8 cellular contexts compared by ENCODE assay signal in the genomic region with DNA sequence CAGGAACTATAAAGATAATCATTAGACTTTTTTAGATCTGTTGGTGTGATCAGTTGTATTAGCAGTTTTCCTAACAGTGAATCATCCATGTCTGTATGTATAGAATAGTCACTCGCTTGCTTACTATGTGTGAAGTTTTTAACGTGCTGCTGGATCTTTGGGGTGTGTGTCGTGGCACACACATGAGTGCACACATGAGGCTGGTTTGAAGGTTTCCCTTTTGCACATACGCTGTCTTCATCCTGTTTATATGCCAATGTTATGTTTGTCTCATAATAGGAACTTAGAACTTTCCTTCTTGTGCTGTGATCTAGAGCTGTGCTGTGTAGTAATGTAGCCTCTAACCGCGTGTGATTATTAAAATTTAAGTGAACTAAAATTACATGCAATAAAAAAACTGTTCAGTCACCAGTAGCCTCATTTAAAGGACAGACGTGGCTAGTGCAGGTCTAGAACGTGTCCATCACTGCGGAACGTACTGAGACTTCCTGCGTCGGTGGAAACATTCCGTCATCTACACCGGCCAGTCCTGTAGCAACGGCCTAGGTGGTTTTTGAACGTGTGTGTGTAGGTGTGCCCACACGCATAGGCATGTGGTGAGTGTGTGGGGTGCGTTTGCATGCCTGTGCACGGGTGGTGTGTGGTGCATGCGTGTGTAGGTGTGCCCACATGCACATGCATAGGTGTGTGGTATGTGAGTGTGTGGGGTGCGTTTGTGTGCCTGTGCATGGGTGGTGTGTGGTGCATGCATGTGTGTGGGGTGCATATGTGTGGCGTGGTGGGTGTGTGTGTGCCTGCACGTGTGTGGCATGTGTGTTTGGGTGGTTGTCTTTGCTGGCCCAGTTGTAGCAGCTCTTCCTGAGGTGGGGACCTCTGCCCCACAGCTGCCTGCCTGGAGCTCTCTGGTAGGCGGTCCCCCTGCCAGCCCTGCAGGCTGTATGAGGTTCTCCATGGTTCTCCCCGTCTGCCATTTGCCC. TPM values are rescaled to one million over a fixed set of nuclear protein-coding genes. Genes with fewer than 3 reads are reported as not detected.
DNase-seq lines count a peak whose midpoint lies in the region; ATAC-seq and TF ChIP-seq lines count a peak whose summit lies in the region.

No MANE protein-coding gene starts in this region.

- in situ Hi-C loops in mammary epithelial cell (cut with MboI; ENCODE audit: low sequenced_read_pairs in 2 of 2): no loop called here

- DNase-seq in activated T-cell treated with anti-CD3 and anti-CD28 coated beads, Interleukin-2, amount 50 U/mL, for 24 hours: no peak
- DNase-seq in activated T-cell treated with anti-CD3 and anti-CD28 coated beads for 4 hours: no peak
- DNase-seq in stimulated activated naive B cell treated with anti-CD40 and anti-IgM and Interleukin-4, amounts not matched to agents 10 μg/mL and 1 μg/mL and 100 μg/mL, for 72 hours: peak; percentile 52
- no peak for DNase-seq in body of pancreas
- no peak for DNase-seq in NCI-H1092 (lab: John Stamatoyannopoulos, UW)
- no peak for DNase-seq in mammary epithelial cell

- no peak overlapping the region for H3K4me2 ChIP-seq in mammary epithelial cell (ENCODE audit: insufficient read depth, low read depth, low read length)

- peak; percentile 72 for ATAC-seq in HG02678 (IDR thresholded peaks at IDR 0.05; ENCODE audit: unreplicated experiment)
- ATAC-seq in stimulated activated naive B cell treated with anti-CD40 and anti-IgM and Interleukin-4, amounts not matched to agents 10 μg/mL and 1 μg/mL and 100 μg/mL, for 72 hours (replicated peaks): peak; percentile 82 to 85
- no peak for ATAC-seq in body of pancreas

- peaks cover 8% of the 10 kb centered on the region for H3K36me3 Mint-ChIP-seq in activated T-cell treated with anti-CD3 and anti-CD28 coated beads, Interleukin-2, amount 50 U/mL, for 24 hours (ENCODE audit: low read depth)
- peaks cover 11% of the 10 kb centered on the region for H3K36me3 Mint-ChIP-seq in activated naive CD4-positive, alpha-beta T cell treated with anti-CD3 and anti-CD28 coated beads, Interleukin-2, amount 50 U/mL, for 24 hours
- H3K36me3 Mint-ChIP-seq in stimulated activated naive B cell treated with anti-CD40 and anti-IgM and Interleukin-4, amounts not matched to agents 10 μg/mL and 1 μg/mL and 100 μg/mL, for 72 hours: peaks cover 1 to 11% of the 10 kb centered on the region in 2 donors

- 89 to 90% methylated on average over 24 to 25 of the region's 25 CpGs for WGBS in body of pancreas, 2 donors
- 87% methylated on average over 24 of the region's 25 CpGs for WGBS in mammary epithelial cell (ENCODE audit: low coverage, missing lambda C conversion rate)

- TF ChIP-seq CTCF in body of pancreas (IDR thresholded peaks at IDR 0.05): no peak
- TF ChIP-seq CTCF in mammary epithelial cell (conservative IDR thresholded peaks at IDR 0.05 in 1 of 2, IDR thresholded peaks at IDR 0.05 in 1 of 2; ENCODE audit: extremely low read depth in 1 of 2, insufficient read depth in 1 of 2, low read depth in 1 of 2, low read length in 2 of 2): no peak

- dilution Hi-C loops in mammary epithelial cell (cut with HindIII; ENCODE audit: low sequenced_read_pairs): no loop called here

- H3K4me1 ChIP-seq in body of pancreas (peaks cover 35% of the 10 kb centered on the region), mammary epithelial cell (ENCODE audit: insufficient read depth, low read length) (peaks cover 18% of the 10 kb centered on the region)

- no peak overlapping the region for H3K9ac ChIP-seq in mammary epithelial cell (ENCODE audit: insufficient read depth, low read length)

- H3K27ac ChIP-seq in body of pancreas (no peak overlapping the region), mammary epithelial cell (ENCODE audit: insufficient read depth, low read depth, low read length) (no peak overlapping the region)

- H3K27ac Mint-ChIP-seq in activated T-cell treated with anti-CD3 and anti-CD28 coated beads, Interleukin-2, amount 50 U/mL, for 24 hours: peak overlapping the region; percentile 9
- no peak overlapping the region for H3K27ac Mint-ChIP-seq in activated naive CD4-positive, alpha-beta T cell treated with anti-CD3 and anti-CD28 coated beads, Interleukin-2, amount 50 U/mL, for 24 hours
- peak overlapping the region; percentile 84 for H3K27ac Mint-ChIP-seq in stimulated activated naive B cell treated with anti-CD40 and anti-IgM and Interleukin-4, amounts not matched to agents 10 μg/mL and 1 μg/mL and 100 μg/mL, for 72 hours

- peaks cover 6% of the 10 kb centered on the region for H3K9me3 Mint-ChIP-seq in activated T-cell treated with anti-CD3 and anti-CD28 coated beads, Interleukin-2, amount 50 U/mL, for 24 hours
- no peaks in the 10 kb centered on the region for H3K9me3 Mint-ChIP-seq in activated naive CD4-positive, alpha-beta T cell treated with anti-CD3 and anti-CD28 coated beads, Interleukin-2, amount 50 U/mL, for 24 hours
- H3K9me3 Mint-ChIP-seq in stimulated activated naive B cell treated with anti-CD40 and anti-IgM and Interleukin-4, amounts not matched to agents 10 μg/mL and 1 μg/mL and 100 μg/mL, for 72 hours: peaks cover 0 to 2% of the 10 kb centered on the region in 2 donors

- H3K27me3 Mint-ChIP-seq in activated T-cell treated with anti-CD3 and anti-CD28 coated beads, Interleukin-2, amount 50 U/mL, for 24 hours: no peaks in the 10 kb centered on the region
- no peaks in the 10 kb centered on the region for H3K27me3 Mint-ChIP-seq in activated naive CD4-positive, alpha-beta T cell treated with anti-CD3 and anti-CD28 coated beads, Interleukin-2, amount 50 U/mL, for 24 hours
- H3K27me3 Mint-ChIP-seq in stimulated activated naive B cell treated with anti-CD40 and anti-IgM and Interleukin-4, amounts not matched to agents 10 μg/mL and 1 μg/mL and 100 μg/mL, for 72 hours: no peaks in the 10 kb centered on the region

- no peaks in the 10 kb centered on the region for H4K20me1 ChIP-seq in mammary epithelial cell (ENCODE audit: insufficient read depth, low read length)

- no TSS peak for BruUV-seq in mammary epithelial cell (replicated peaks; lab: Mats Ljungman, UMichigan)

- no peak overlapping the region for H2AFZ ChIP-seq in mammary epithelial cell (ENCODE audit: low read depth, low read length)

- peaks cover 66% of the 10 kb centered on the region for H3K4me1 Mint-ChIP-seq in activated T-cell treated with anti-CD3 and anti-CD28 coated beads, Interleukin-2, amount 50 U/mL, for 24 hours (ENCODE audit: low read depth)
- peaks cover 68% of the 10 kb centered on the region for H3K4me1 Mint-ChIP-seq in activated naive CD4-positive, alpha-beta T cell treated with anti-CD3 and anti-CD28 coated beads, Interleukin-2, amount 50 U/mL, for 24 hours
- H3K4me1 Mint-ChIP-seq in stimulated activated naive B cell treated with anti-CD40 and anti-IgM and Interleukin-4, amounts not matched to agents 10 μg/mL and 1 μg/mL and 100 μg/mL, for 72 hours: peaks cover 71 to 96% of the 10 kb centered on the region in 2 donors

- H3K9me3 ChIP-seq in body of pancreas (no peaks in the 10 kb centered on the region), mammary epithelial cell (replicated peaks; ENCODE audit: insufficient read depth, low read length) (no peaks in the 10 kb centered on the region)

- CTCF ChIA-PET in mammary epithelial cell (lab: Charles Lee; ENCODE audit: low non-redundant PET): no interaction called here

- peaks cover 63% of the 10 kb centered on the region for H3K79me2 ChIP-seq in mammary epithelial cell (ENCODE audit: insufficient read depth, low read length)

- H3K27me3 ChIP-seq in body of pancreas: no peaks in the 10 kb centered on the region
- H3K27me3 ChIP-seq in mammary epithelial cell (ENCODE audit: insufficient read depth, low read length): no peaks in the 10 kb centered on the region

- no peaks in the 10 kb centered on the region for H3K36me3 ChIP-seq in body of pancreas (replicated peaks in 1 of 2; ENCODE audit: insufficient read depth in 1 of 2, low read depth in 2 of 2)
- H3K36me3 ChIP-seq in mammary epithelial cell (ENCODE audit: insufficient read depth, low read length): no peaks in the 10 kb centered on the region

- H3K4me3 ChIP-seq in body of pancreas: no peak overlapping the region
- no peak overlapping the region for H3K4me3 ChIP-seq in mammary epithelial cell (replicated peaks in 1 of 3; ENCODE audit: insufficient read depth in 1 of 3, low read depth in 2 of 3, low read length in 3 of 3)

- intact Hi-C loops in body of pancreas (cut with DNase I): no loop called here
- intact Hi-C loops in mammary epithelial cell (cut with micrococcal nuclease): no loop called here

- TF ChIP-seq POLR2A in body of pancreas (IDR thresholded peaks at IDR 0.05): no peak

- H3K4me3 Mint-ChIP-seq in activated T-cell treated with anti-CD3 and anti-CD28 coated beads, Interleukin-2, amount 50 U/mL, for 24 hours: no peak overlapping the region
- H3K4me3 Mint-ChIP-seq in activated naive CD4-positive, alpha-beta T cell treated with anti-CD3 and anti-CD28 coated beads, Interleukin-2, amount 50 U/mL, for 24 hours: peak overlapping the region; percentile 51
- H3K4me3 Mint-ChIP-seq in stimulated activated naive B cell treated with anti-CD40 and anti-IgM and Interleukin-4, amounts not matched to agents 10 μg/mL and 1 μg/mL and 100 μg/mL, for 72 hours: peak overlapping the region; percentile 59 to 73

RNA-seq across cellular contexts. Expression of a gene that starts 56.6 kb away (rescaled TPM):
- 10 to 100 TPM in 1 of 2 donors, 1 to 10 TPM in 1; 9.2 to 14.5 TPM for total RNA-seq in body of pancreas
- 10 to 100 TPM; 18.0 to 18.7 TPM for total RNA-seq in mammary epithelial cell
- 17.3 TPM for polyA plus RNA-seq in mammary epithelial cell
- 18.8 TPM for polyA minus RNA-seq in mammary epithelial cell
